22 cellular contexts compared by ENCODE assay signal in genomic region chr1:198255783-198256182, GRCh38.
A peak's percentile ranks its signal among the peaks of the same experiment; 100 is the strongest.
DNase-seq lines count a peak whose midpoint lies in the region; ATAC-seq, FAIRE-seq and TF ChIP-seq lines count a peak whose summit lies in the region.
"Had no signal": no experiment of that assay in that cellular context is flagged by ENCODE, and none has a peak within 500 bp of the region (broad histone marks: within the 10 kb centered on the region; RNA-seq: fewer than 3 reads in every experiment).

No MANE protein-coding gene starts in this region.

- peaks cover 19 to 25% of the 10 kb centered on the region in 2 experiments for H3K4me1 Mint-ChIP-seq in H9

- H3K9ac ChIP-seq in H9 (ENCODE audit: extremely low read depth, insufficient read length, low read length) (no peak overlapping the region), K562 (ENCODE audit: insufficient read depth in 1 of 2, low read depth in 2 of 2, low read length in 2 of 2) (no peak overlapping the region), smooth muscle cell (ENCODE audit: low read depth) (no peak overlapping the region)

- H3K4ac ChIP-seq in H9 (ENCODE audit: low read depth, low read length), result no peak overlapping the region

- H4K8ac ChIP-seq in H9 (replicated peaks; ENCODE audit: insufficient read length, low read depth, low read length), result no peak overlapping the region

- no peak overlapping the region for H2BK20ac ChIP-seq in H9 (ENCODE audit: low read depth, low read length, poor library complexity, severe bottlenecking)

- H3K4me2 ChIP-seq in H9 (ENCODE audit: insufficient read depth, insufficient read length, low read length), result no peak overlapping the region
- no peak overlapping the region for H3K4me2 ChIP-seq in K562 (ENCODE audit: insufficient read depth, low read length)
- no peak overlapping the region for H3K4me2 ChIP-seq in smooth muscle cell

- no peaks in the 10 kb centered on the region for H3K9me3 Mint-ChIP-seq in H9
- H3K9me3 Mint-ChIP-seq: CD8-positive, alpha-beta memory T cell; IgD-negative memory B cell had no signal

- no peak overlapping the region for H3K4me3 Mint-ChIP-seq in H9
- H3K4me3 Mint-ChIP-seq: CD4-positive, CD25-positive, alpha-beta regulatory T cell; CD8-positive, alpha-beta memory T cell; IgD-negative memory B cell had no signal

- H3K9me3 ChIP-seq in cardiac muscle cell (ENCODE audit: low read depth) (no peaks in the 10 kb centered on the region), heart right ventricle (no peaks in the 10 kb centered on the region), H9 (ENCODE audit: control insufficient read depth, low read depth, low read length) (no peaks in the 10 kb centered on the region), K562 (replicated peaks; ENCODE audit: control insufficient read depth, insufficient read depth, low read depth, low read length) (no peaks in the 10 kb centered on the region), smooth muscle cell (replicated peaks; ENCODE audit: low read depth) (no peaks in the 10 kb centered on the region)
- H3K9me3 ChIP-seq: BE2C, Caco-2, HAP-1 had no signal

- H3K36me3 ChIP-seq in cardiac muscle cell (no peaks in the 10 kb centered on the region), heart right ventricle (no peaks in the 10 kb centered on the region), K562 (ENCODE audit: control insufficient read depth, insufficient read depth, low read length) (no peaks in the 10 kb centered on the region), smooth muscle cell (ENCODE audit: low read depth) (no peaks in the 10 kb centered on the region)
- H3K36me3 ChIP-seq: BE2C, HAP-1 had no signal

- no peak for TF ChIP-seq POLR2A in K562 (conservative IDR thresholded peaks at IDR 0.05)

- no peak overlapping the region for H4K91ac ChIP-seq in H9 (ENCODE audit: insufficient read length, low read depth, low read length)

- H3K4me1 ChIP-seq in cardiac muscle cell (ENCODE audit: low read depth) (peaks cover 5% of the 10 kb centered on the region), heart right ventricle (peaks cover 3 to 59% (median 54%) of the 10 kb centered on the region in 9 donors), H9 (ENCODE audit: insufficient read depth, low read length) (peaks cover 3% of the 10 kb centered on the region; the same call in 1 of the 2 replicates), K562 (replicated peaks in 1 of 2; ENCODE audit: control insufficient read depth in 2 of 2, insufficient read depth in 2 of 2, low read length in 2 of 2) (peaks cover 4 to 5% of the 10 kb centered on the region in 2 experiments; a peak in 4 of 5 replicates), smooth muscle cell (ENCODE audit: low read depth) (peaks cover 15% of the 10 kb centered on the region)
- H3K4me1 ChIP-seq: Caco-2 had no signal

- H3K4me3 ChIP-seq in cardiac muscle cell (no peak overlapping the region), heart right ventricle (no peak overlapping the region), K562 (no peak overlapping the region), smooth muscle cell (no peak overlapping the region)
- H3K4me3 ChIP-seq: HAP-1 had no signal

- H4K20me1 ChIP-seq in H9 (ENCODE audit: control insufficient read depth, insufficient read depth, insufficient read length) (no peaks in the 10 kb centered on the region), K562 (replicated peaks; ENCODE audit: control insufficient read depth, insufficient read depth, low read length) (no peaks in the 10 kb centered on the region; the same call in 1 of the 2 replicates), smooth muscle cell (ENCODE audit: low read depth) (peaks cover 20% of the 10 kb centered on the region)

- H3K9me1 ChIP-seq in K562 (ENCODE audit: control insufficient read depth, insufficient read depth, low read length), result no peaks in the 10 kb centered on the region

- ATAC-seq in heart right ventricle (no peak), K562 (no peak), HG03097 (IDR thresholded peaks at IDR 0.05; ENCODE audit: low FRiP score, unreplicated experiment) (no peak)

- no peak overlapping the region for H4K5ac ChIP-seq in H9 (ENCODE audit: insufficient read length, low read depth, low read length)

- DNase-seq in cardiac muscle cell (ENCODE audit: low read depth in 1 of 2, low spot score in 1 of 2) (no peak), heart right ventricle (no peak), H9 (no peak), K562 (ENCODE audit: extremely low read depth in 1 of 4, low spot score in 3 of 4) (no peak), smooth muscle cell (lab: John Stamatoyannopoulos, UW; ENCODE audit: unreplicated experiment) (no peak), LoVo (ENCODE audit: low spot score) (no peak), hypothalamus (lab: John Stamatoyannopoulos, UW) (no peak)
- DNase-seq: 8988T; BE2C; C1 segment of cervical spinal cord; Caco-2; CD4-positive, CD25-positive, alpha-beta regulatory T cell; CD8-positive, alpha-beta memory T cell; DMS153; DMS79; GDM1; KG1 had no signal

- H3K79me1 ChIP-seq in H9 (ENCODE audit: insufficient read depth, low read depth, low read length, poor library complexity, severe bottlenecking), result no peaks in the 10 kb centered on the region

- intact Hi-C loops in heart right ventricle (cut with DNase I), result no loop called here
- intact Hi-C loops in K562 (cut with micrococcal nuclease), result no loop called here

- no peak overlapping the region for H2AK5ac ChIP-seq in H9 (ENCODE audit: insufficient read length, low read length)

- no peak for TF ChIP-seq RAD21 in K562 (CRISPR knock-in tag; conservative IDR thresholded peaks at IDR 0.05 in 1 of 2, IDR thresholded peaks at IDR 0.05 in 1 of 2)

- H3K27me3 ChIP-seq in cardiac muscle cell (no peaks in the 10 kb centered on the region), heart right ventricle (no peaks in the 10 kb centered on the region), H9 (ENCODE audit: insufficient read depth, low read length) (no peaks in the 10 kb centered on the region), K562 (ENCODE audit: control insufficient read depth in 2 of 2, insufficient read depth in 2 of 2, low read length in 2 of 2) (no peaks in the 10 kb centered on the region), smooth muscle cell (ENCODE audit: low read depth) (no peaks in the 10 kb centered on the region)
- H3K27me3 ChIP-seq: BE2C had no signal

- no peak overlapping the region for H3K23ac ChIP-seq in H9 (ENCODE audit: insufficient read length, low read depth, low read length)

- in situ Hi-C loops in K562 (cut with MboI), result no loop called here

- no peak overlapping the region for H3K56ac ChIP-seq in H9 (ENCODE audit: insufficient read length, low read depth, low read length)

- peaks cover 7% of the 10 kb centered on the region for H3F3A ChIP-seq in smooth muscle cell (ENCODE audit: low read depth)

- no TSS peak for BruUV-seq in K562 (replicated peaks; lab: Mats Ljungman, UMichigan)

- H2BK5ac ChIP-seq in H9 (ENCODE audit: insufficient read length, low read length), result no peak overlapping the region

- H2BK15ac ChIP-seq in H9 (ENCODE audit: low read depth, low read length), result no peak overlapping the region

- H3K14ac ChIP-seq in H9 (ENCODE audit: insufficient read depth, low read length), result no peak overlapping the region

- peak overlapping the region in 2 of 3 experiments; percentile 59 to 83; a peak in 3 of 7 replicates for H3K27ac Mint-ChIP-seq in H9
- H3K27ac Mint-ChIP-seq: IgD-negative memory B cell had no signal

- no peak overlapping the region for H2BK12ac ChIP-seq in H9 (ENCODE audit: insufficient read length, low read depth, low read length)

- TF ChIP-seq CTCF in cardiac muscle cell (IDR thresholded peaks at IDR 0.05; ENCODE audit: low read depth, low read length) (no peak), heart right ventricle (IDR thresholded peaks at IDR 0.05) (no peak), H9 (conservative IDR thresholded peaks at IDR 0.05) (no peak), K562 (IDR thresholded peaks at IDR 0.05 in 2 of 3, conservative IDR thresholded peaks at IDR 0.05 in 1 of 3; ENCODE audit: insufficient read depth in 2 of 3, low read depth in 1 of 3, low read length in 3 of 3) (no peak), smooth muscle cell (IDR thresholded peaks at IDR 0.05; ENCODE audit: borderline replicate concordance, insufficient read depth, poor library complexity, severe bottlenecking) (no peak)

- no peak overlapping the region for H2BK120ac ChIP-seq in H9 (ENCODE audit: low read depth, low read length, poor library complexity, severe bottlenecking)

- no peak for TF ChIP-seq EP300 in K562 (IDR thresholded peaks at IDR 0.05; ENCODE audit: low read length)

- no peaks in the 10 kb centered on the region for H3K36me3 Mint-ChIP-seq in H9 (ENCODE audit: insufficient read depth in 1 of 3, low read depth in 3 of 3)
- H3K36me3 Mint-ChIP-seq: IgD-negative memory B cell had no signal

- POLR2A ChIA-PET in K562 (lab: Yijun Ruan, JAX), result interaction anchor here (0.6 to 0.9 kb wide), 2 partner anchors 9 to 213 kb away, joined by 3 to 4 read pairs; no protein-coding TSS in a partner anchor

- FAIRE-seq in K562 (lab: Jason Lieb, UNC), result no peak
- FAIRE-seq: H1 had no signal

- H2AFZ ChIP-seq in H9 (ENCODE audit: low read length), result no peak overlapping the region
- H2AFZ ChIP-seq in K562 (ENCODE audit: low read depth, low read length), result no peak overlapping the region
- H2AFZ ChIP-seq in smooth muscle cell (ENCODE audit: low read depth), result no peak overlapping the region

- 97 to 100% methylated on average over 1 of the region's 1 CpG for WGBS in heart right ventricle, 2 donors
- no CpG with 5 or more reads among the region's 1 CpG for WGBS in H9 (ENCODE audit: extremely low coverage, insufficient read length, low lambda C conversion rate)
- WGBS in K562 (ENCODE audit: insufficient coverage, low coverage, missing lambda C conversion rate), result 13% methylated on average over 1 of the region's 1 CpG
- 96% methylated on average over 1 of the region's 1 CpG for WGBS in smooth muscle cell (ENCODE audit: low lambda C conversion rate)

- H3K23me2 ChIP-seq in H9 (ENCODE audit: insufficient read length, low read depth, low read length, poor library complexity, severe bottlenecking), result no peaks in the 10 kb centered on the region

- CTCF ChIA-PET in K562 (lab: Yijun Ruan, JAX; ENCODE audit: low intra/inter-chr PET ratio), result no interaction called here

- no peaks in the 10 kb centered on the region for H3K27me3 Mint-ChIP-seq in H9 (ENCODE audit: low read depth)
- H3K27me3 Mint-ChIP-seq: CD4-positive, CD25-positive, alpha-beta regulatory T cell; CD8-positive, alpha-beta memory T cell; IgD-negative memory B cell had no signal

- peak overlapping the region; percentile 55 for H3K27ac ChIP-seq in cardiac muscle cell
- H3K27ac ChIP-seq in heart right ventricle, result peak overlapping the region in 3 of 10 donors; percentile 15 to 55 (median 41)
- H3K27ac ChIP-seq in H9 (ENCODE audit: insufficient read length, low read depth, low read length), result no peak overlapping the region
- no peak overlapping the region for H3K27ac ChIP-seq in K562 (ENCODE audit: extremely low read depth, low read depth, low read length)
- peak overlapping the region; percentile 3 for H3K27ac ChIP-seq in smooth muscle cell (ENCODE audit: low read depth)
- H3K27ac ChIP-seq: HL-60 had no signal

- no peak overlapping the region for H3T11ph ChIP-seq in H9 (ENCODE audit: low read length)

- no peaks in the 10 kb centered on the region for H3K79me2 ChIP-seq in H9 (ENCODE audit: insufficient read depth, low read length)
- H3K79me2 ChIP-seq in K562 (ENCODE audit: control insufficient read depth, insufficient read depth, low read length), result no peaks in the 10 kb centered on the region
- peaks cover 22% of the 10 kb centered on the region for H3K79me2 ChIP-seq in smooth muscle cell (ENCODE audit: low read depth)

- no peak overlapping the region for H3K18ac ChIP-seq in H9 (ENCODE audit: insufficient read length, low read depth, low read length)

Comparison
In these comparisons a context has a peak if more than half of its experiments do, and no peak if none do; other contexts are left out.
1. H3K27ac ChIP-seq: peak in cardiac muscle cell (single experiment) and smooth muscle cell (single experiment); none in H9 (single experiment) and K562 (single experiment).